Comparison of ENCODE assay signal across 1 cellular context in genomic region chr10:100006241-100006886, GRCh38.
TF ChIP-seq lines count a peak whose summit lies in the region.

No MANE protein-coding gene starts in this region.

TF ChIP-seq in WTC11, 78 proteins besides CTCF, POLR2A, EP300 and RAD21 (continued from another document):
- TF ChIP-seq, protein P1, sequence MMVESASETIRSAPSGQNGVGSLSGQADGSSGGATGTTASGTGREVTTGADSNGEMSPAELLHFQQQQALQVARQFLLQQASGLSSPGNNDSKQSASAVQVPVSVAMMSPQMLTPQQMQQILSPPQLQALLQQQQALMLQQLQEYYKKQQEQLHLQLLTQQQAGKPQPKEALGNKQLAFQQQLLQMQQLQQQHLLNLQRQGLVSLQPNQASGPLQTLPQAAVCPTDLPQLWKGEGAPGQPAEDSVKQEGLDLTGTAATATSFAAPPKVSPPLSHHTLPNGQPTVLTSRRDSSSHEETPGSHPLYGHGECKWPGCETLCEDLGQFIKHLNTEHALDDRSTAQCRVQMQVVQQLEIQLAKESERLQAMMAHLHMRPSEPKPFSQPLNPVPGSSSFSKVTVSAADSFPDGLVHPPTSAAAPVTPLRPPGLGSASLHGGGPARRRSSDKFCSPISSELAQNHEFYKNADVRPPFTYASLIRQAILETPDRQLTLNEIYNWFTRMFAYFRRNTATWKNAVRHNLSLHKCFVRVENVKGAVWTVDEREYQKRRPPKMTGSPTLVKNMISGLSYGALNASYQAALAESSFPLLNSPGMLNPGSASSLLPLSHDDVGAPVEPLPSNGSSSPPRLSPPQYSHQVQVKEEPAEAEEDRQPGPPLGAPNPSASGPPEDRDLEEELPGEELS (CRISPR knock-in tag; IDR thresholded peaks at IDR 0.05) = no peak
- TF ChIP-seq NFYB (CRISPR knock-in tag; conservative IDR thresholded peaks at IDR 0.05; ENCODE audit: low read depth) (no peak), NR3C1 (CRISPR knock-in tag; conservative IDR thresholded peaks at IDR 0.05; ENCODE audit: low read depth) (no peak)
